ENCODE assay signal across 1 cellular context in the genomic region with DNA sequence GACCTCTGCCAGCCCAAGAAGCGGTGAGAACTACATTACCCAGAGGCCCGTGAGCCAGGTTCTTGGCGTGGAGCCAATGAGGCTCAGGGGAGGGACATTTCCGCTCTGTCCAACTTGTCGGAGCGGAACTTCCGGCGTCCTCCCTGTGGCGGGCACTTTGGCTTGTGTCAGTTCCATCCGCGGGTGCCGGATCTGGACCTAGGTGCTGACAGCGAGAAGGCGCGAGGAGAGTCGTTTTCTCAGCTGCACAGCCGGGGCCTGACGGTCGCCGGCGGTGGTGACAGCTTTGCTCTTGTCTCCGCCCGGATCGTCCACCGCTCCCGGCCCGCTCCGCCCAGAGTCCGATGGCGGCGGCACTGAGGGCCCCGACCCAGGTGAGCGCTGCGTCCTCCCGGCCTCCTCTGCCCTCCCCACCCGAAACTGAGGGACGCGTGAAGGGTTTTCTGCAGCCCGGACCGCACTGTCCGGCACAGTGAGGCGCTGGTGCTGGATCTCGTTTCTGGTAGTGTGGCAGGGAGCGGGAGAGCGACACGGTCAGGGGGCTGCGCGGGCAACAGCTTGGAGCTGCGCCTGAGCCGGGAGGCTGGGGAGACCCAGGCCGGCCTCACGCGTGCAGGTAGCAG.
TF ChIP-seq lines count a peak whose summit lies in the region.

A gene (plus strand): TSS at position 125 of the 623 bp plus-strand sequence. CDS start 4,461 bp downstream, outside the sequence.

TF ChIP-seq in HepG2, 621 proteins besides CTCF, POLR2A, EP300 and RAD21 (continued from another document and continues in another):
- TF ChIP-seq, protein P1, sequence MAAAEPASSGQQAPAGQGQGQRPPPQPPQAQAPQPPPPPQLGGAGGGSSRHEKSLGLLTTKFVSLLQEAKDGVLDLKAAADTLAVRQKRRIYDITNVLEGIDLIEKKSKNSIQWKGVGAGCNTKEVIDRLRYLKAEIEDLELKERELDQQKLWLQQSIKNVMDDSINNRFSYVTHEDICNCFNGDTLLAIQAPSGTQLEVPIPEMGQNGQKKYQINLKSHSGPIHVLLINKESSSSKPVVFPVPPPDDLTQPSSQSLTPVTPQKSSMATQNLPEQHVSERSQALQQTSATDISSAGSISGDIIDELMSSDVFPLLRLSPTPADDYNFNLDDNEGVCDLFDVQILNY (CRISPR knock-in tag; conservative IDR thresholded peaks at IDR 0.05): peak; percentile 87
- TF ChIP-seq SMAD9 (CRISPR knock-in tag; IDR thresholded peaks at IDR 0.05): no peak
- TF ChIP-seq, protein P2, sequence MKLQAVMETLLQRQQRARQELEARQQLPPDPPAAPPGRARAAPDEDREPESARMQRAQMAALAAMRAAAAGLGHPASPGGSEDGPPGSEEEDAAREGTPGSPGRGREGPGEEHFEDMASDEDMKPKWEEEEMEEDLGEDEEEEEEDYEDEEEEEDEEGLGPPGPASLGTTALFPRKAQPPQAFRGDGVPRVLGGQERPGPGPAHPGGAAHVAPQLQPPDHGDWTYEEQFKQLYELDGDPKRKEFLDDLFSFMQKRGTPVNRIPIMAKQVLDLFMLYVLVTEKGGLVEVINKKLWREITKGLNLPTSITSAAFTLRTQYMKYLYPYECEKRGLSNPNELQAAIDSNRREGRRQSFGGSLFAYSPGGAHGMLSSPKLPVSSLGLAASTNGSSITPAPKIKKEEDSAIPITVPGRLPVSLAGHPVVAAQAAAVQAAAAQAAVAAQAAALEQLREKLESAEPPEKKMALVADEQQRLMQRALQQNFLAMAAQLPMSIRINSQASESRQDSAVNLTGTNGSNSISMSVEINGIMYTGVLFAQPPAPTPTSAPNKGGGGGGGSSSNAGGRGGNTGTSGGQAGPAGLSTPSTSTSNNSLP (IDR thresholded peaks at IDR 0.05; ENCODE audit: low read depth, low read length): no peak
- 0 out of 2 replicates have a peak, but pooled peaks have one; percentile 48 for TF ChIP-seq EED (CRISPR knock-in tag; IDR thresholded peaks at IDR 0.05)
- TF ChIP-seq, protein P3, sequence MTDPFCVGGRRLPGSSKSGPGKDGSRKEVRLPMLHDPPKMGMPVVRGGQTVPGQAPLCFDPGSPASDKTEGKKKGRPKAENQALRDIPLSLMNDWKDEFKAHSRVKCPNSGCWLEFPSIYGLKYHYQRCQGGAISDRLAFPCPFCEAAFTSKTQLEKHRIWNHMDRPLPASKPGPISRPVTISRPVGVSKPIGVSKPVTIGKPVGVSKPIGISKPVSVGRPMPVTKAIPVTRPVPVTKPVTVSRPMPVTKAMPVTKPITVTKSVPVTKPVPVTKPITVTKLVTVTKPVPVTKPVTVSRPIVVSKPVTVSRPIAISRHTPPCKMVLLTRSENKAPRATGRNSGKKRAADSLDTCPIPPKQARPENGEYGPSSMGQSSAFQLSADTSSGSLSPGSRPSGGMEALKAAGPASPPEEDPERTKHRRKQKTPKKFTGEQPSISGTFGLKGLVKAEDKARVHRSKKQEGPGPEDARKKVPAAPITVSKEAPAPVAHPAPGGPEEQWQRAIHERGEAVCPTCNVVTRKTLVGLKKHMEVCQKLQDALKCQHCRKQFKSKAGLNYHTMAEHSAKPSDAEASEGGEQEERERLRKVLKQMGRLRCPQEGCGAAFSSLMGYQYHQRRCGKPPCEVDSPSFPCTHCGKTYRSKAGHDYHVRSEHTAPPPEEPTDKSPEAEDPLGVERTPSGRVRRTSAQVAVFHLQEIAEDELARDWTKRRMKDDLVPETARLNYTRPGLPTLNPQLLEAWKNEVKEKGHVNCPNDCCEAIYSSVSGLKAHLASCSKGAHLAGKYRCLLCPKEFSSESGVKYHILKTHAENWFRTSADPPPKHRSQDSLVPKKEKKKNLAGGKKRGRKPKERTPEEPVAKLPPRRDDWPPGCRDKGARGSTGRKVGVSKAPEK (CRISPR knock-in tag; IDR thresholded peaks at IDR 0.05; ENCODE audit: borderline replicate concordance): no peak
- no peak for TF ChIP-seq MEIS1 (CRISPR knock-in tag; IDR thresholded peaks at IDR 0.05; ENCODE audit: borderline replicate concordance)
- no peak for TF ChIP-seq PRPF4 (IDR thresholded peaks at IDR 0.05; ENCODE audit: low read depth, low read length, poor library complexity, severe bottlenecking)
- TF ChIP-seq ZNF772 (CRISPR knock-in tag; IDR thresholded peaks at IDR 0.05): peak; percentile 80; the same call in 1 of the 2 replicates
- TF ChIP-seq KLF11 (CRISPR knock-in tag; IDR thresholded peaks at IDR 0.05): no peak
- TF ChIP-seq, protein P4, sequence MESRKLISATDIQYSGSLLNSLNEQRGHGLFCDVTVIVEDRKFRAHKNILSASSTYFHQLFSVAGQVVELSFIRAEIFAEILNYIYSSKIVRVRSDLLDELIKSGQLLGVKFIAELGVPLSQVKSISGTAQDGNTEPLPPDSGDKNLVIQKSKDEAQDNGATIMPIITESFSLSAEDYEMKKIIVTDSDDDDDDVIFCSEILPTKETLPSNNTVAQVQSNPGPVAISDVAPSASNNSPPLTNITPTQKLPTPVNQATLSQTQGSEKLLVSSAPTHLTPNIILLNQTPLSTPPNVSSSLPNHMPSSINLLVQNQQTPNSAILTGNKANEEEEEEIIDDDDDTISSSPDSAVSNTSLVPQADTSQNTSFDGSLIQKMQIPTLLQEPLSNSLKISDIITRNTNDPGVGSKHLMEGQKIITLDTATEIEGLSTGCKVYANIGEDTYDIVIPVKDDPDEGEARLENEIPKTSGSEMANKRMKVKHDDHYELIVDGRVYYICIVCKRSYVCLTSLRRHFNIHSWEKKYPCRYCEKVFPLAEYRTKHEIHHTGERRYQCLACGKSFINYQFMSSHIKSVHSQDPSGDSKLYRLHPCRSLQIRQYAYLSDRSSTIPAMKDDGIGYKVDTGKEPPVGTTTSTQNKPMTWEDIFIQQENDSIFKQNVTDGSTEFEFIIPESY (CRISPR knock-in tag; IDR thresholded peaks at IDR 0.05): no peak
- TF ChIP-seq ZFP36L1 (CRISPR knock-in tag; IDR thresholded peaks at IDR 0.05): no peak
- TF ChIP-seq, protein P5, sequence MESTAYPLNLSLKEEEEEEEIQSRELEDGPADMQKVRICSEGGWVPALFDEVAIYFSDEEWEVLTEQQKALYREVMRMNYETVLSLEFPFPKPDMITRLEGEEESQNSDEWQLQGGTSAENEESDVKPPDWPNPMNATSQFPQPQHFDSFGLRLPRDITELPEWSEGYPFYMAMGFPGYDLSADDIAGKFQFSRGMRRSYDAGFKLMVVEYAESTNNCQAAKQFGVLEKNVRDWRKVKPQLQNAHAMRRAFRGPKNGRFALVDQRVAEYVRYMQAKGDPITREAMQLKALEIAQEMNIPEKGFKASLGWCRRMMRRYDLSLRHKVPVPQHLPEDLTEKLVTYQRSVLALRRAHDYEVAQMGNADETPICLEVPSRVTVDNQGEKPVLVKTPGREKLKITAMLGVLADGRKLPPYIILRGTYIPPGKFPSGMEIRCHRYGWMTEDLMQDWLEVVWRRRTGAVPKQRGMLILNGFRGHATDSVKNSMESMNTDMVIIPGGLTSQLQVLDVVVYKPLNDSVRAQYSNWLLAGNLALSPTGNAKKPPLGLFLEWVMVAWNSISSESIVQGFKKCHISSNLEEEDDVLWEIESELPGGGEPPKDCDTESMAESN (CRISPR knock-in tag; conservative IDR thresholded peaks at IDR 0.05): peak; percentile 89; the same call in 1 of the 2 replicates
- TF ChIP-seq XRCC5 (optimal IDR thresholded peaks at IDR 0.05; ENCODE audit: low read length): no peak
- TF ChIP-seq ZSCAN31 (CRISPR knock-in tag; IDR thresholded peaks at IDR 0.05; ENCODE audit: low read depth): 0 out of 2 replicates have a peak, but pooled peaks have one; percentile 56
- TF ChIP-seq, protein P6, sequence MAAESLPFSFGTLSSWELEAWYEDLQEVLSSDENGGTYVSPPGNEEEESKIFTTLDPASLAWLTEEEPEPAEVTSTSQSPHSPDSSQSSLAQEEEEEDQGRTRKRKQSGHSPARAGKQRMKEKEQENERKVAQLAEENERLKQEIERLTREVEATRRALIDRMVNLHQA (CRISPR knock-in tag; IDR thresholded peaks at IDR 0.05): no peak
- TF ChIP-seq, protein P7, sequence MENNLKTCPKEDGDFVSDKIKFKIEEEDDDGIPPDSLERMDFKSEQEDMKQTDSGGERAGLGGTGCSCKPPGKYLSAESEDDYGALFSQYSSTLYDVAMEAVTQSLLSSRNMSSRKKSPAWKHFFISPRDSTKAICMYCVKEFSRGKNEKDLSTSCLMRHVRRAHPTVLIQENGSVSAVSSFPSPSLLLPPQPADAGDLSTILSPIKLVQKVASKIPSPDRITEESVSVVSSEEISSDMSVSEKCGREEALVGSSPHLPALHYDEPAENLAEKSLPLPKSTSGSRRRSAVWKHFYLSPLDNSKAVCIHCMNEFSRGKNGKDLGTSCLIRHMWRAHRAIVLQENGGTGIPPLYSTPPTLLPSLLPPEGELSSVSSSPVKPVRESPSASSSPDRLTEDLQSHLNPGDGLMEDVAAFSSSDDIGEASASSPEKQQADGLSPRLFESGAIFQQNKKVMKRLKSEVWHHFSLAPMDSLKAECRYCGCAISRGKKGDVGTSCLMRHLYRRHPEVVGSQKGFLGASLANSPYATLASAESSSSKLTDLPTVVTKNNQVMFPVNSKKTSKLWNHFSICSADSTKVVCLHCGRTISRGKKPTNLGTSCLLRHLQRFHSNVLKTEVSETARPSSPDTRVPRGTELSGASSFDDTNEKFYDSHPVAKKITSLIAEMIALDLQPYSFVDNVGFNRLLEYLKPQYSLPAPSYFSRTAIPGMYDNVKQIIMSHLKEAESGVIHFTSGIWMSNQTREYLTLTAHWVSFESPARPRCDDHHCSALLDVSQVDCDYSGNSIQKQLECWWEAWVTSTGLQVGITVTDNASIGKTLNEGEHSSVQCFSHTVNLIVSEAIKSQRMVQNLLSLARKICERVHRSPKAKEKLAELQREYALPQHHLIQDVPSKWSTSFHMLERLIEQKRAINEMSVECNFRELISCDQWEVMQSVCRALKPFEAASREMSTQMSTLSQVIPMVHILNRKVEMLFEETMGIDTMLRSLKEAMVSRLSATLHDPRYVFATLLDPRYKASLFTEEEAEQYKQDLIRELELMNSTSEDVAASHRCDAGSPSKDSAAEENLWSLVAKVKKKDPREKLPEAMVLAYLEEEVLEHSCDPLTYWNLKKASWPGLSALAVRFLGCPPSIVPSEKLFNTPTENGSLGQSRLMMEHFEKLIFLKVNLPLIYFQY (CRISPR knock-in tag; IDR thresholded peaks at IDR 0.05; ENCODE audit: borderline replicate concordance): no peak
- TF ChIP-seq MXI1 (IDR thresholded peaks at IDR 0.05; ENCODE audit: borderline replicate concordance, low read depth, low read length): peak; percentile 85
- no peak for TF ChIP-seq NBN (conservative IDR thresholded peaks at IDR 0.05)
- TF ChIP-seq AHR (CRISPR knock-in tag; IDR thresholded peaks at IDR 0.05): no peak
- no peak for TF ChIP-seq PTBP1 (IDR thresholded peaks at IDR 0.05; ENCODE audit: low read depth, low read length, poor library complexity, severe bottlenecking)
- no peak for TF ChIP-seq KLF9 (CRISPR knock-in tag; IDR thresholded peaks at IDR 0.05; ENCODE audit: low read depth)
- TF ChIP-seq ZNF382 (CRISPR knock-in tag; IDR thresholded peaks at IDR 0.05; ENCODE audit: borderline replicate concordance): no peak
- TF ChIP-seq, protein P8, sequence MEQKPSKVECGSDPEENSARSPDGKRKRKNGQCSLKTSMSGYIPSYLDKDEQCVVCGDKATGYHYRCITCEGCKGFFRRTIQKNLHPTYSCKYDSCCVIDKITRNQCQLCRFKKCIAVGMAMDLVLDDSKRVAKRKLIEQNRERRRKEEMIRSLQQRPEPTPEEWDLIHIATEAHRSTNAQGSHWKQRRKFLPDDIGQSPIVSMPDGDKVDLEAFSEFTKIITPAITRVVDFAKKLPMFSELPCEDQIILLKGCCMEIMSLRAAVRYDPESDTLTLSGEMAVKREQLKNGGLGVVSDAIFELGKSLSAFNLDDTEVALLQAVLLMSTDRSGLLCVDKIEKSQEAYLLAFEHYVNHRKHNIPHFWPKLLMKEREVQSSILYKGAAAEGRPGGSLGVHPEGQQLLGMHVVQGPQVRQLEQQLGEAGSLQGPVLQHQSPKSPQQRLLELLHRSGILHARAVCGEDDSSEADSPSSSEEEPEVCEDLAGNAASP (CRISPR knock-in tag; IDR thresholded peaks at IDR 0.05; ENCODE audit: borderline replicate concordance): no peak
- TF ChIP-seq ZNF570 (CRISPR knock-in tag; IDR thresholded peaks at IDR 0.05; ENCODE audit: borderline replicate concordance): no peak
- TF ChIP-seq, protein P9, sequence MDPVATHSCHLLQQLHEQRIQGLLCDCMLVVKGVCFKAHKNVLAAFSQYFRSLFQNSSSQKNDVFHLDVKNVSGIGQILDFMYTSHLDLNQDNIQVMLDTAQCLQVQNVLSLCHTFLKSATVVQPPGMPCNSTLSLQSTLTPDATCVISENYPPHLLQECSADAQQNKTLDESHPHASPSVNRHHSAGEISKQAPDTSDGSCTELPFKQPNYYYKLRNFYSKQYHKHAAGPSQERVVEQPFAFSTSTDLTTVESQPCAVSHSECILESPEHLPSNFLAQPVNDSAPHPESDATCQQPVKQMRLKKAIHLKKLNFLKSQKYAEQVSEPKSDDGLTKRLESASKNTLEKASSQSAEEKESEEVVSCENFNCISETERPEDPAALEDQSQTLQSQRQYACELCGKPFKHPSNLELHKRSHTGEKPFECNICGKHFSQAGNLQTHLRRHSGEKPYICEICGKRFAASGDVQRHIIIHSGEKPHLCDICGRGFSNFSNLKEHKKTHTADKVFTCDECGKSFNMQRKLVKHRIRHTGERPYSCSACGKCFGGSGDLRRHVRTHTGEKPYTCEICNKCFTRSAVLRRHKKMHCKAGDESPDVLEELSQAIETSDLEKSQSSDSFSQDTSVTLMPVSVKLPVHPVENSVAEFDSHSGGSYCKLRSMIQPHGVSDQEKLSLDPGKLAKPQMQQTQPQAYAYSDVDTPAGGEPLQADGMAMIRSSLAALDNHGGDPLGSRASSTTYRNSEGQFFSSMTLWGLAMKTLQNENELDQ (CRISPR knock-in tag; IDR thresholded peaks at IDR 0.05; ENCODE audit: borderline replicate concordance): no peak
- TF ChIP-seq, protein P10, sequence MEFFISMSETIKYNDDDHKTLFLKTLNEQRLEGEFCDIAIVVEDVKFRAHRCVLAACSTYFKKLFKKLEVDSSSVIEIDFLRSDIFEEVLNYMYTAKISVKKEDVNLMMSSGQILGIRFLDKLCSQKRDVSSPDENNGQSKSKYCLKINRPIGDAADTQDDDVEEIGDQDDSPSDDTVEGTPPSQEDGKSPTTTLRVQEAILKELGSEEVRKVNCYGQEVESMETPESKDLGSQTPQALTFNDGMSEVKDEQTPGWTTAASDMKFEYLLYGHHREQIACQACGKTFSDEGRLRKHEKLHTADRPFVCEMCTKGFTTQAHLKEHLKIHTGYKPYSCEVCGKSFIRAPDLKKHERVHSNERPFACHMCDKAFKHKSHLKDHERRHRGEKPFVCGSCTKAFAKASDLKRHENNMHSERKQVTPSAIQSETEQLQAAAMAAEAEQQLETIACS (CRISPR knock-in tag; IDR thresholded peaks at IDR 0.05): no peak
- no peak for TF ChIP-seq TSC22D2 (CRISPR knock-in tag; IDR thresholded peaks at IDR 0.05; ENCODE audit: borderline replicate concordance)
- TF ChIP-seq PHF21A (CRISPR knock-in tag; IDR thresholded peaks at IDR 0.05): no peak
- no peak; the same call in 1 of the 2 replicates for TF ChIP-seq KAT7 (CRISPR knock-in tag; IDR thresholded peaks at IDR 0.05; ENCODE audit: borderline replicate concordance)
- TF ChIP-seq ZNF451 (CRISPR knock-in tag; IDR thresholded peaks at IDR 0.05): no peak
- no peak for TF ChIP-seq JUND (CRISPR knock-in tag; IDR thresholded peaks at IDR 0.05)
- no peak for TF ChIP-seq RBAK (CRISPR knock-in tag; IDR thresholded peaks at IDR 0.05)
- TF ChIP-seq, protein P11, sequence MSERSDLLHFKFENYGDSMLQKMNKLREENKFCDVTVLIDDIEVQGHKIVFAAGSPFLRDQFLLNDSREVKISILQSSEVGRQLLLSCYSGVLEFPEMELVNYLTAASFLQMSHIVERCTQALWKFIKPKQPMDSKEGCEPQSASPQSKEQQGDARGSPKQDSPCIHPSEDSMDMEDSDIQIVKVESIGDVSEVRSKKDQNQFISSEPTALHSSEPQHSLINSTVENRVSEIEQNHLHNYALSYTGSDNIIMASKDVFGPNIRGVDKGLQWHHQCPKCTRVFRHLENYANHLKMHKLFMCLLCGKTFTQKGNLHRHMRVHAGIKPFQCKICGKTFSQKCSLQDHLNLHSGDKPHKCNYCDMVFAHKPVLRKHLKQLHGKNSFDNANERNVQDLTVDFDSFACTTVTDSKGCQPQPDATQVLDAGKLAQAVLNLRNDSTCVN (CRISPR knock-in tag; IDR thresholded peaks at IDR 0.05; ENCODE audit: borderline replicate concordance): no peak
